ENCODE assay signal across 22 cellular contexts in genomic region chr18:2222270-2223185, GRCh38.
DNase-seq lines count a peak whose midpoint lies in the region; ATAC-seq lines count a peak whose summit lies in the region.
"Had no signal": no experiment of that assay in that cellular context is flagged by ENCODE, and none has a peak within 500 bp of the region (broad histone marks: within the 10 kb centered on the region; RNA-seq: fewer than 3 reads in every experiment).

No MANE protein-coding gene starts in this region.

- peak; percentile 30 for DNase-seq in DMS153 (lab: John Stamatoyannopoulos, UW)
- DNase-seq in DMS153 treated with DMSO at 0.1 percent for 48 hours (lab: John Stamatoyannopoulos, UW; ENCODE audit: unreplicated experiment) = no peak
- peak; percentile 63 for DNase-seq in NCI-H82 (lab: John Stamatoyannopoulos, UW)
- peak; percentile 34 for DNase-seq in epithelial cell of prostate (ENCODE audit: low read depth, low spot score)
- DNase-seq in mucosa of gallbladder (ENCODE audit: low spot score) = peak; percentile 29
- DNase-seq in naive thymus-derived CD8-positive, alpha-beta T cell = no peak
- DNase-seq in mesenteric fat pad (ENCODE audit: low spot score) = no peak
- DNase-seq: activated CD4-positive, alpha-beta T cell treated with anti-CD3 and anti-CD28 coated beads, Interleukin-2, amount 50 U/mL, for 4 hours; DMS79; esophagus squamous epithelium; head of caudate nucleus; MG63; NCI-H187 treated with DMSO at 0.1 percent for 48 hours; NCI-H526; upper lobe of left lung had no signal

- no peak for ATAC-seq in naive thymus-derived CD8-positive, alpha-beta T cell
- ATAC-seq in HG03196 (IDR thresholded peaks at IDR 0.05; ENCODE audit: unreplicated experiment) = no peak
- ATAC-seq: Panc1 had no signal

- H3K27ac ChIP-seq in epithelial cell of prostate = peak overlapping the region; percentile 13
- H3K27ac ChIP-seq: 22Rv1, BLaER1, neutrophil, upper lobe of left lung had no signal

- POLR2A ChIA-PET in naive thymus-derived CD8-positive, alpha-beta T cell (lab: Charles Lee) = no interaction called here

- H3K4me1 Mint-ChIP-seq in naive thymus-derived CD8-positive, alpha-beta T cell = no peaks in the 10 kb centered on the region
- H3K4me1 Mint-ChIP-seq: activated naive CD4-positive, alpha-beta T cell treated with anti-CD3 and anti-CD28 coated beads, Interleukin-2, amount 50 U/mL, for 24 hours had no signal

- H3K36me3 Mint-ChIP-seq in naive thymus-derived CD8-positive, alpha-beta T cell = no peaks in the 10 kb centered on the region
- H3K36me3 Mint-ChIP-seq: activated naive CD4-positive, alpha-beta T cell treated with anti-CD3 and anti-CD28 coated beads, Interleukin-2, amount 50 U/mL, for 24 hours had no signal

- H3K27ac Mint-ChIP-seq in naive thymus-derived CD8-positive, alpha-beta T cell = no peak overlapping the region
- H3K27ac Mint-ChIP-seq: activated naive CD4-positive, alpha-beta T cell treated with anti-CD3 and anti-CD28 coated beads, Interleukin-2, amount 50 U/mL, for 24 hours; stimulated activated naive CD8-positive, alpha-beta T cell treated with anti-CD3 and anti-CD28 coated beads, Interleukin-15, Interleukin-2, amounts not matched to agents 100 ng/mL and 50 ng/mL, for 24 hours had no signal

- no peaks in the 10 kb centered on the region for H3K9me3 Mint-ChIP-seq in naive thymus-derived CD8-positive, alpha-beta T cell
- H3K9me3 Mint-ChIP-seq: activated naive CD4-positive, alpha-beta T cell treated with anti-CD3 and anti-CD28 coated beads, Interleukin-2, amount 50 U/mL, for 24 hours; stimulated activated naive CD8-positive, alpha-beta T cell treated with anti-CD3 and anti-CD28 coated beads, Interleukin-15, Interleukin-2, amounts not matched to agents 100 ng/mL and 50 ng/mL, for 24 hours had no signal

- peaks cover 6 to 30% (median 12%) of the 10 kb centered on the region in 5 donors for H3K27me3 Mint-ChIP-seq in naive thymus-derived CD8-positive, alpha-beta T cell

- H3K4me3 Mint-ChIP-seq in naive thymus-derived CD8-positive, alpha-beta T cell = no peak overlapping the region
- H3K4me3 Mint-ChIP-seq: activated naive CD4-positive, alpha-beta T cell treated with anti-CD3 and anti-CD28 coated beads, Interleukin-2, amount 50 U/mL, for 24 hours; stimulated activated naive CD8-positive, alpha-beta T cell treated with anti-CD3 and anti-CD28 coated beads, Interleukin-15, Interleukin-2, amounts not matched to agents 100 ng/mL and 50 ng/mL, for 24 hours had no signal

Comparison
In these comparisons a context has a peak if more than half of its experiments do, and no peak if none do; other contexts are left out.
1. DNase-seq: peak in DMS153 (single experiment), NCI-H82 (single experiment), epithelial cell of prostate (single experiment) and mucosa of gallbladder (single experiment); none in DMS153 treated with DMSO at 0.1 percent for 48 hours (single experiment), naive thymus-derived CD8-positive, alpha-beta T cell (0 of 10) and mesenteric fat pad (single experiment).